18 cellular contexts compared by ENCODE assay signal in genomic region chr2:46198164-46198883, GRCh38.
"Had no signal": no experiment of that assay in that cellular context is flagged by ENCODE, and none has a peak within 500 bp of the region (broad histone marks: within the 10 kb centered on the region; RNA-seq: fewer than 3 reads in every experiment).

No MANE protein-coding gene starts in this region.

- H3K27me3 ChIP-seq: gastroesophageal sphincter, hepatocyte, right lobe of liver, spleen, upper lobe of right lung had no signal

- H3K27ac ChIP-seq: gastroesophageal sphincter, hepatocyte, upper lobe of right lung had no signal

- H3K4me1 ChIP-seq: gastroesophageal sphincter, right lobe of liver had no signal

- H3K36me3 ChIP-seq: gastroesophageal sphincter, right lobe of liver, spleen, upper lobe of right lung had no signal

- H3K4me2 ChIP-seq: hepatocyte had no signal

- DNase-seq: activated CD4-positive, alpha-beta memory T cell treated with anti-CD3 and anti-CD28 coated beads for 36 hours; activated CD4-positive, CD25-positive, alpha-beta regulatory T cell treated with anti-CD3 and anti-CD28 coated beads, Interleukin-2, amount 50 U/mL, for 72 hours; activated gamma-delta T cell; activated naive CD8-positive, alpha-beta T cell treated with anti-CD3 and anti-CD28 coated beads for 36 hours; activated T-cell treated with anti-CD3 and anti-CD28 coated beads, Interleukin-2, amount 50 U/mL, for 4 hours; aorta; kidney glomerular epithelial cell; mucosa of descending colon; naive thymus-derived CD8-positive, alpha-beta T cell; right lobe of liver; spleen; stimulated activated naive CD4-positive, alpha-beta T cell; SW 1271; T-helper 9 cell; upper lobe of right lung had no signal

- H3K79me2 ChIP-seq: hepatocyte had no signal

- H3K4me3 ChIP-seq: gastroesophageal sphincter, hepatocyte, lung, mucosa of descending colon, right lobe of liver, spleen, upper lobe of right lung had no signal
